1 cellular context compared by ENCODE assay signal in genomic region chr5:132253008-132253441, GRCh38.
TF ChIP-seq lines count a peak whose summit lies in the region.

No MANE protein-coding gene starts in this region.

TF ChIP-seq in HepG2, 621 proteins besides CTCF, POLR2A, EP300 and RAD21:
- TF ChIP-seq TCF12 (IDR thresholded peaks at IDR 0.05) (no peak), TCF12 (CRISPR knock-in tag; IDR thresholded peaks at IDR 0.05) (no peak), DDIT3 (CRISPR knock-in tag; IDR thresholded peaks at IDR 0.05) (no peak), ZNF780A (CRISPR knock-in tag; IDR thresholded peaks at IDR 0.05) (no peak), ZNF280B (CRISPR knock-in tag; IDR thresholded peaks at IDR 0.05; ENCODE audit: borderline replicate concordance) (no peak), MBD4 (IDR thresholded peaks at IDR 0.05; ENCODE audit: borderline replicate concordance, low read length) (no peak), NR2F1 (CRISPR knock-in tag; IDR thresholded peaks at IDR 0.05) (no peak), NBN (conservative IDR thresholded peaks at IDR 0.05) (no peak), FOXK2 (IDR thresholded peaks at IDR 0.05) (no peak), CENPT (CRISPR knock-in tag; IDR thresholded peaks at IDR 0.05; ENCODE audit: low read depth) (no peak), ZNF513 (CRISPR knock-in tag; conservative IDR thresholded peaks at IDR 0.05) (no peak), SAFB2 (CRISPR knock-in tag; IDR thresholded peaks at IDR 0.05; ENCODE audit: borderline replicate concordance, low read depth) (no peak), PREB (CRISPR knock-in tag; IDR thresholded peaks at IDR 0.05) (no peak), SMARCC2 (IDR thresholded peaks at IDR 0.05) (no peak), ZFAT (CRISPR knock-in tag; conservative IDR thresholded peaks at IDR 0.05) (no peak), ZNF564 (CRISPR knock-in tag; IDR thresholded peaks at IDR 0.05) (no peak), ELF1 (CRISPR knock-in tag; IDR thresholded peaks at IDR 0.05) (no peak), KMT2B (CRISPR knock-in tag; IDR thresholded peaks at IDR 0.05) (no peak), ASH2L (IDR thresholded peaks at IDR 0.05; ENCODE audit: insufficient read length, low read depth, low read length) (no peak), KDM5A (IDR thresholded peaks at IDR 0.05; ENCODE audit: borderline replicate concordance, low read length) (no peak), ZSCAN30 (CRISPR knock-in tag; IDR thresholded peaks at IDR 0.05) (no peak)
TF ChIP-seq in HepG2: peak in this region for 0.
